ENCODE assay signal across 1 cellular context in genomic region chr15:74428970-74429783, GRCh38.
TF ChIP-seq lines count a peak whose summit lies in the region.

No MANE protein-coding gene starts in this region.

TF ChIP-seq in HepG2, 621 proteins besides CTCF, POLR2A, EP300 and RAD21 (continued from another document):
- TF ChIP-seq ZNF44 (CRISPR knock-in tag; IDR thresholded peaks at IDR 0.05): no peak
- no peak for TF ChIP-seq ATF1 (CRISPR knock-in tag; IDR thresholded peaks at IDR 0.05)
- TF ChIP-seq, protein P1, sequence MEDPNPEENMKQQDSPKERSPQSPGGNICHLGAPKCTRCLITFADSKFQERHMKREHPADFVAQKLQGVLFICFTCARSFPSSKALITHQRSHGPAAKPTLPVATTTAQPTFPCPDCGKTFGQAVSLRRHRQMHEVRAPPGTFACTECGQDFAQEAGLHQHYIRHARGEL (CRISPR knock-in tag; IDR thresholded peaks at IDR 0.05): no peak
- no peak for TF ChIP-seq ZFX (CRISPR knock-in tag; IDR thresholded peaks at IDR 0.05; ENCODE audit: low read depth)
- TF ChIP-seq ZNF138 (CRISPR knock-in tag; IDR thresholded peaks at IDR 0.05; ENCODE audit: low read depth): no peak
